1 cellular context compared by ENCODE assay signal in the genomic region with DNA sequence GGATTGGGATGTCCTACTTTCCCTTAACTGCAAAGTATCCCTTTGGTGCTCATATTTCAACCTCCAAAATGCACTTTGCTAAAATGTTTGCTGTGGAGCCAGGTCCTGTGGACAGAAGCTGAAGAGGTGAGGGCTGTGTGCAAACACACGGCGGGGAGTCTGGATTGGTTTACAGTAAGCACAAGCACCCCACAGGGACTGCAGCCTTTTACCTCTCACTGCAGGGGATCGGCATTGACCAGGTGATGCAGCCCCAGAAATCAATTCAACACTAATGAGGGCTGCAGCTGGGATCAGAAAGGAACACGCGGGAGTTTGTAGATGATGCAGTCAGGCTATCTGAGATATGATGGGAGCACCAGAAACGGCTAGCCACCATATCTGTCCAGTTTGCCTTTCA.
TF ChIP-seq lines count a peak whose summit lies in the region.

No MANE protein-coding gene starts in this region.

TF ChIP-seq in WTC11, 78 proteins besides CTCF, POLR2A, EP300 and RAD21 (continued from another document):
- TF ChIP-seq, protein P1, sequence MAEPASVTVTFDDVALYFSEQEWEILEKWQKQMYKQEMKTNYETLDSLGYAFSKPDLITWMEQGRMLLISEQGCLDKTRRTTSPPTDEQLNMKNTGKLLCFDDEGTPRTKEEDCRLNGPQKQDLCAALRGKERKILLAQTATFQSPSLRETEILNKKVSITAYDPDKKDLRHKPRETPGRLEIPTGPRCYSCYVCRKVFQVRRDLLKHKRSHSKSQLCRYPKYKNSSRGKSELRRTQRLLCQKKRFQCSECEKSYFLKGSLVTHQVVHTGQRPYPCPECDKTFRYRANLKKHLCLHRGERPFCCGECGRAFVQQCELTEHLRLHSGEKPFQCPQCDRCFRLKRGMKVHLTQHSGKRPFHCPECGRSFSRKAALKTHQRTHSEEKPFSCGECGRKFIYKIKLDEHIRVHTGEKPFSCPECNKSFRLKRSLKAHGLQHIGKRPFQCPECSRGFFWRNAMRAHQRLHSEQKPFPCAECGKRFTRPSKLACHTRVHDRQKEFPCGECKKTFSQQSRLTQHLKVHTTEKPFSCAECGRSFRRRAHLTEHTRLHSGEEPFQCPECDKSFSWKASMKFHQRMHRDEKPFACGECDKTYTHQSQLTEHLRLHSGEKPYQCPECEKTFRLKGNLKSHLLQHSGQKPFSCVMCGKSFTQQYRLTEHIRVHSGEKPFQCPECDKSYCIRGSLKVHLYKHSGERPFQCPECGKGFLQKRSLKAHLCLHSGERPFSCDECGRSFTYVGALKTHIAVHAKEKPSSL (CRISPR knock-in tag; conservative IDR thresholded peaks at IDR 0.05), result no peak
- TF ChIP-seq, protein P2, sequence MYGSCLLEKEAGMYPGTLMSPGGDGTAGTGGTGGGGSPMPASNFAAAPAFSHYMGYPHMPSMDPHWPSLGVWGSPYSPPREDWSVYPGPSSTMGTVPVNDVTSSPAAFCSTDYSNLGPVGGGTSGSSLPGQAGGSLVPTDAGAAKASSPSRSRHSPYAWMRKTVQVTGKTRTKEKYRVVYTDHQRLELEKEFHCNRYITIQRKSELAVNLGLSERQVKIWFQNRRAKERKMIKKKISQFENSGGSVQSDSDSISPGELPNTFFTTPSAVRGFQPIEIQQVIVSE (CRISPR knock-in tag; IDR thresholded peaks at IDR 0.05; ENCODE audit: borderline replicate concordance), result no peak
- TF ChIP-seq SMAD3 (CRISPR knock-in tag; IDR thresholded peaks at IDR 0.05; ENCODE audit: borderline replicate concordance), result no peak
- TF ChIP-seq ZNF121 (CRISPR knock-in tag; IDR thresholded peaks at IDR 0.05), result no peak
